8 cellular contexts compared by ENCODE assay signal in the genomic region with DNA sequence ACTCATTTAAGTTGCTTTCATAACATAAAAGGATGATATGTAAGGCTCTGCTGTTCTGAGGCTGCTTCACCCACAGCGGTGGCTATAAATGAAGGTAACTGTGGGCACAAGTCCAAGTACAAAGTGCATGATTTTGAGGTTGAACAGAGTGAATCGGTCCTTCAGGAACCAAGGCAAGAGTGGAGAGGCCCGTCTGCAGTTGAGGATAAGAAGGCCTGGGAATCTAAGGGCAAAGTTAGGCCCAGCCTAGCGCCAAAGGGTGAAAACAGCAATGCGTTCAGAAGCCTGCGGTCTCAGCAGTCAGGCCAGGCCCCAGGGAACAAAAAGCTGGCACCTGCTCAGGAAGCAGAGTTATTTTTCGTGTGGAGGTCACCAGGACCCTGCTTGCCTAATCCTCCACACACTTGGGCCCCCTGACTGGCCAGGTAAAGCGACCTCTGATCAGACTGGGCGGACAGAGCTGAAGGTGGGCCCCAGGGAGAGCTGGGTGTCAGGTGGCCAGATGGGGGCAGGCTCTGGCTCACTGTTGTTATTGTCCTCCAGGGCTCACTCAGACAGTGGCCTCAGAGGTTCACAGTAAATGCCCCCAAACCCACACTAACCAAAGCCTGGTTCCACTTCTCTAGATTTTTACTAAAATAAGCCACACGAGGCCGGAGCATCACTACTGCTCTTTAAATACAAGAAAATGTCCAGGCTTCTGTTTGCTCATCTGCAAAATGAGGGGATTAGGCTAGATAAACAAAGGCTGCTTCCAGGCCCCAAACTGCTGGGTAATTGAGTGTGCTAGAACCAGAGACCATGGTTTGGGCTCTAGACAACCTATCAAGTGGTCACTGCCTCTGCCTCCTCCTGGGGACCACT. TPM values are rescaled to one million over a fixed set of nuclear protein-coding genes. Genes with fewer than 3 reads are reported as not detected.
DNase-seq lines count a peak whose midpoint lies in the region; ATAC-seq and TF ChIP-seq lines count a peak whose summit lies in the region.

No MANE protein-coding gene starts in this region.

- peak overlapping the region; percentile 82 to 87 for H3K27ac ChIP-seq in breast epithelium

- intact Hi-C loops in breast epithelium (cut with DNase I; ENCODE audit: low total_unique reads): no loop called here

- H3K4me3 ChIP-seq in GM12864 (ENCODE audit: low read depth, low read length) (no peak overlapping the region), breast epithelium (no peak overlapping the region)

- peaks cover 20% of the 10 kb centered on the region for H3K9me3 Mint-ChIP-seq in mesothelial cell of epicardium

- peak overlapping the region; percentile 95 for H3K27ac Mint-ChIP-seq in mesothelial cell of epicardium

- H3K4me1 ChIP-seq in breast epithelium: peaks cover 7 to 12% of the 10 kb centered on the region in 2 donors

- peak; percentile 40 for TF ChIP-seq CTCF in GM12864 (IDR thresholded peaks at IDR 0.05; ENCODE audit: low read depth, low read length, missing control alignments)
- no peak for TF ChIP-seq CTCF in breast epithelium (IDR thresholded peaks at IDR 0.05)
- TF ChIP-seq CTCF in mesothelial cell of epicardium (IDR thresholded peaks at IDR 0.05; ENCODE audit: unreplicated experiment): no peak

- H3K27me3 ChIP-seq in breast epithelium: no peaks in the 10 kb centered on the region

- ATAC-seq in HG03457 (IDR thresholded peaks at IDR 0.05; ENCODE audit: unreplicated experiment) (peak; percentile 43), GM19452 (IDR thresholded peaks at IDR 0.05; ENCODE audit: unreplicated experiment) (no peak)

- H3K27me3 Mint-ChIP-seq in mesothelial cell of epicardium (ENCODE audit: low read depth): peaks cover 4% of the 10 kb centered on the region

- peaks cover 28% of the 10 kb centered on the region for H3K36me3 Mint-ChIP-seq in mesothelial cell of epicardium

- no peaks in the 10 kb centered on the region for H3K36me3 ChIP-seq in breast epithelium

- TF ChIP-seq POLR2A in breast epithelium (IDR thresholded peaks at IDR 0.05): no peak

- peaks cover 52% of the 10 kb centered on the region for H3K4me1 Mint-ChIP-seq in mesothelial cell of epicardium

- H3K9me3 ChIP-seq in breast epithelium: no peaks in the 10 kb centered on the region

- DNase-seq in GM12864 (ENCODE audit: low read depth): peak; percentile 26
- no peak for DNase-seq in breast epithelium (ENCODE audit: low spot score in 2 of 2)
- no peak for DNase-seq in mesothelial cell of epicardium (ENCODE audit: low spot score in 2 of 2, unreplicated experiment in 2 of 2)
- DNase-seq in GOT3 (lab: John Stamatoyannopoulos, UW): no peak
- DNase-seq in COR-L47 (lab: John Stamatoyannopoulos, UW): no peak
- DNase-seq in NCI-H2081 treated with DMSO at 0.1 percent for 48 hours (lab: John Stamatoyannopoulos, UW): no peak

- no peak overlapping the region for H3K4me3 Mint-ChIP-seq in mesothelial cell of epicardium

RNA-seq across cellular contexts. Expression of gene TEX2, which starts 46.4 kb away (rescaled TPM):
- 10 to 100 TPM; 47.5 to 70.7 (median 69.6) TPM for total RNA-seq in breast epithelium
- total RNA-seq in mesothelial cell of epicardium: 27.1 to 29.7 TPM (median 27.3 TPM) in 3 replicates
